ENCODE assay signal across 17 cellular contexts in the genomic region with DNA sequence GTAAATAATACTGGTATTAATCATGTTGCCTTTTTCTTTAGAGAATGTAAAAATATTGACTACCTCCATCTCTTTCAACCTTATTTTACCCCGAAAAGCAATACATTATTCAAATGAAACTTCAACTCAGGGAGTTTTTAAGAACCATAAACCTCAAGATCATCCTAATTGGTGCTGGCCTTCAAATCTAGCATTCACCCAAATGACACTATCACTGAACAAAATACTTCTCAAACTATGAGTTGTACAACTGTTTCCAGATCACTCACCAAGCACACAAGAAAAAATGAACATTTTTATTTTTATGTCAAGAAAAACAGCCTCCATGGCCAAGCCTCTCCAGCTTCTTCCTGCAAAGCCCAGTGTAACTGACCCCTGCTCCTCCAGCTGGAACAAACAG. TPM values are rescaled to one million over a fixed set of nuclear protein-coding genes. Genes with fewer than 3 reads are reported as not detected.
DNase-seq lines count a peak whose midpoint lies in the region; ATAC-seq lines count a peak whose summit lies in the region.
"Had no signal": no experiment of that assay in that cellular context is flagged by ENCODE, and none has a peak within 500 bp of the region (broad histone marks: within the 10 kb centered on the region; RNA-seq: fewer than 3 reads in every experiment).

No MANE protein-coding gene starts in this region.

- CTCF ChIA-PET in activated CD8-positive, alpha-beta memory T cell treated with anti-CD3 and anti-CD28 coated beads, Interleukin-2, amount 10 ng/mL, durations not matched to agents 7 days and 5 days (lab: Charles Lee), result interaction anchor here (0.6 to 2.4 kb wide), 7 partner anchors 13 to 425 kb away, joined by 3 to 6 read pairs (median 3); no protein-coding TSS in a partner anchor
- CTCF ChIA-PET in activated CD4-positive, alpha-beta memory T cell treated with anti-CD3 and anti-CD28 coated beads, Interleukin-2, amount 10 ng/mL, durations not matched to agents 7 days and 5 days (lab: Charles Lee), result interaction anchor here (0.9 to 1.5 kb wide), 3 partner anchors 21 to 132 kb away, joined by 3 to 6 read pairs (median 4); no protein-coding TSS in a partner anchor

- H3K27ac Mint-ChIP-seq in activated CD8-positive, alpha-beta memory T cell treated with anti-CD3 and anti-CD28 coated beads, Interleukin-2, amount 10 ng/mL, durations not matched to agents 7 days and 5 days, result peak overlapping the region; percentile 31
- peak overlapping the region; percentile 24 for H3K27ac Mint-ChIP-seq in activated CD4-positive, alpha-beta memory T cell treated with anti-CD3 and anti-CD28 coated beads, Interleukin-2, amount 10 ng/mL, durations not matched to agents 7 days and 5 days
- peak overlapping the region; percentile 36 to 65 (median 53) for H3K27ac Mint-ChIP-seq in immature natural killer cell
- H3K27ac Mint-ChIP-seq in stimulated activated naive B cell treated with anti-CD40 and anti-IgM and Interleukin-4, amounts not matched to agents 10 μg/mL and 1 μg/mL and 100 μg/mL, for 72 hours, result peak overlapping the region; percentile 14

- ATAC-seq in activated CD8-positive, alpha-beta memory T cell treated with anti-CD3 and anti-CD28 coated beads, Interleukin-2, amount 10 ng/mL, durations not matched to agents 7 days and 5 days, result no peak
- ATAC-seq in stimulated activated naive B cell treated with anti-CD40 and anti-IgM and Interleukin-4, amounts not matched to agents 10 μg/mL and 1 μg/mL and 100 μg/mL, for 72 hours (replicated peaks), result no peak

- DNase-seq in activated CD8-positive, alpha-beta memory T cell treated with anti-CD3 and anti-CD28 coated beads, Interleukin-2, amount 10 ng/mL, durations not matched to agents 7 days and 5 days, result no peak
- no peak for DNase-seq in activated CD8-positive, alpha-beta memory T cell treated with anti-CD3 and anti-CD28 coated beads for 24 hours
- DNase-seq in activated CD4-positive, alpha-beta memory T cell treated with anti-CD3 and anti-CD28 coated beads, Interleukin-2, amount 10 ng/mL, durations not matched to agents 7 days and 5 days, result no peak
- DNase-seq in immature natural killer cell (no peak), medulla oblongata (ENCODE audit: extremely low spot score) (no peak), dedifferentiated amniotic fluid mesenchymal stem cell (ENCODE audit: extremely low spot score) (no peak)
- DNase-seq in stimulated activated naive B cell treated with anti-CD40 and anti-IgM and Interleukin-4, amounts not matched to agents 10 μg/mL and 1 μg/mL and 100 μg/mL, for 72 hours, result no peak
- DNase-seq: CD8-positive, alpha-beta memory T cell; GM23248; Kasumi-1; MG63; NCI-H1417 treated with DMSO at 0.1 percent for 48 hours; NCI-H187; NCI-H748 treated with DMSO at 0.1 percent for 48 hours; PC-9; RPMI8226; SHP77 had no signal

- no peaks in the 10 kb centered on the region for H3K9me3 Mint-ChIP-seq in activated CD8-positive, alpha-beta memory T cell treated with anti-CD3 and anti-CD28 coated beads, Interleukin-2, amount 10 ng/mL, durations not matched to agents 7 days and 5 days (ENCODE audit: low read depth)
- H3K9me3 Mint-ChIP-seq in activated CD4-positive, alpha-beta memory T cell treated with anti-CD3 and anti-CD28 coated beads, Interleukin-2, amount 10 ng/mL, durations not matched to agents 7 days and 5 days, result no peaks in the 10 kb centered on the region
- no peaks in the 10 kb centered on the region for H3K9me3 Mint-ChIP-seq in immature natural killer cell
- peaks cover 5 to 13% of the 10 kb centered on the region in 2 donors for H3K9me3 Mint-ChIP-seq in stimulated activated naive B cell treated with anti-CD40 and anti-IgM and Interleukin-4, amounts not matched to agents 10 μg/mL and 1 μg/mL and 100 μg/mL, for 72 hours
- H3K9me3 Mint-ChIP-seq: CD8-positive, alpha-beta memory T cell had no signal

- peaks cover 55% of the 10 kb centered on the region for H3K4me1 Mint-ChIP-seq in activated CD8-positive, alpha-beta memory T cell treated with anti-CD3 and anti-CD28 coated beads, Interleukin-2, amount 10 ng/mL, durations not matched to agents 7 days and 5 days
- peaks cover 52% of the 10 kb centered on the region for H3K4me1 Mint-ChIP-seq in activated CD4-positive, alpha-beta memory T cell treated with anti-CD3 and anti-CD28 coated beads, Interleukin-2, amount 10 ng/mL, durations not matched to agents 7 days and 5 days
- peaks cover 49 to 74% of the 10 kb centered on the region in 2 donors for H3K4me1 Mint-ChIP-seq in immature natural killer cell
- peaks cover 33 to 57% of the 10 kb centered on the region in 2 donors for H3K4me1 Mint-ChIP-seq in stimulated activated naive B cell treated with anti-CD40 and anti-IgM and Interleukin-4, amounts not matched to agents 10 μg/mL and 1 μg/mL and 100 μg/mL, for 72 hours

- POLR2A ChIA-PET in activated CD4-positive, alpha-beta memory T cell treated with anti-CD3 and anti-CD28 coated beads, Interleukin-2, amount 10 ng/mL, durations not matched to agents 7 days and 5 days (lab: Charles Lee), result interaction anchor here (0.9 to 2.7 kb wide), 2 partner anchors 21 to 84 kb away, joined by 3 to 24 read pairs; partner anchors contain the start of gene NFIL3

- no peaks in the 10 kb centered on the region for H3K27me3 Mint-ChIP-seq in activated CD8-positive, alpha-beta memory T cell treated with anti-CD3 and anti-CD28 coated beads, Interleukin-2, amount 10 ng/mL, durations not matched to agents 7 days and 5 days
- no peaks in the 10 kb centered on the region for H3K27me3 Mint-ChIP-seq in activated CD4-positive, alpha-beta memory T cell treated with anti-CD3 and anti-CD28 coated beads, Interleukin-2, amount 10 ng/mL, durations not matched to agents 7 days and 5 days
- H3K27me3 Mint-ChIP-seq in immature natural killer cell (ENCODE audit: low read depth in 3 of 3), result no peaks in the 10 kb centered on the region
- no peaks in the 10 kb centered on the region for H3K27me3 Mint-ChIP-seq in stimulated activated naive B cell treated with anti-CD40 and anti-IgM and Interleukin-4, amounts not matched to agents 10 μg/mL and 1 μg/mL and 100 μg/mL, for 72 hours

- H3K4me3 Mint-ChIP-seq in activated CD8-positive, alpha-beta memory T cell treated with anti-CD3 and anti-CD28 coated beads, Interleukin-2, amount 10 ng/mL, durations not matched to agents 7 days and 5 days, result no peak overlapping the region
- H3K4me3 Mint-ChIP-seq in activated CD4-positive, alpha-beta memory T cell treated with anti-CD3 and anti-CD28 coated beads, Interleukin-2, amount 10 ng/mL, durations not matched to agents 7 days and 5 days, result no peak overlapping the region
- no peak overlapping the region for H3K4me3 Mint-ChIP-seq in immature natural killer cell
- H3K4me3 Mint-ChIP-seq in stimulated activated naive B cell treated with anti-CD40 and anti-IgM and Interleukin-4, amounts not matched to agents 10 μg/mL and 1 μg/mL and 100 μg/mL, for 72 hours, result peak overlapping the region; percentile 52 to 70
- H3K4me3 Mint-ChIP-seq: CD8-positive, alpha-beta memory T cell had no signal

- peaks cover 78% of the 10 kb centered on the region for H3K36me3 Mint-ChIP-seq in activated CD8-positive, alpha-beta memory T cell treated with anti-CD3 and anti-CD28 coated beads, Interleukin-2, amount 10 ng/mL, durations not matched to agents 7 days and 5 days
- peaks cover 77% of the 10 kb centered on the region for H3K36me3 Mint-ChIP-seq in activated CD4-positive, alpha-beta memory T cell treated with anti-CD3 and anti-CD28 coated beads, Interleukin-2, amount 10 ng/mL, durations not matched to agents 7 days and 5 days (ENCODE audit: low read depth)
- peaks cover 24 to 44% (median 35%) of the 10 kb centered on the region in 3 donors for H3K36me3 Mint-ChIP-seq in immature natural killer cell
- peaks cover 72 to 89% of the 10 kb centered on the region in 2 donors for H3K36me3 Mint-ChIP-seq in stimulated activated naive B cell treated with anti-CD40 and anti-IgM and Interleukin-4, amounts not matched to agents 10 μg/mL and 1 μg/mL and 100 μg/mL, for 72 hours

RNA-seq across cellular contexts. Expression of gene AUH, which starts 21.3 kb away (rescaled TPM):
- 10 to 100 TPM; 33.5 to 36.1 TPM for total RNA-seq in activated CD8-positive, alpha-beta memory T cell treated with anti-CD3 and anti-CD28 coated beads, Interleukin-2, amount 10 ng/mL, durations not matched to agents 7 days and 5 days
- 10 to 100 TPM; 34.8 to 39.3 TPM for total RNA-seq in activated CD4-positive, alpha-beta memory T cell treated with anti-CD3 and anti-CD28 coated beads, Interleukin-2, amount 10 ng/mL, durations not matched to agents 7 days and 5 days
- polyA plus RNA-seq in immature natural killer cell, result 10 to 100 TPM; 16.9 to 23.2 (median 18.2) TPM

Comparison
In these comparisons a context has a peak if more than half of its experiments do, and no peak if none do; other contexts are left out.
1. H3K4me3 Mint-ChIP-seq: peak in stimulated activated naive B cell treated with anti-CD40 and anti-IgM and Interleukin-4, amounts not matched to agents 10 μg/mL and 1 μg/mL and 100 μg/mL, for 72 hours (2 of 2); none in activated CD8-positive, alpha-beta memory T cell treated with anti-CD3 and anti-CD28 coated beads, Interleukin-2, amount 10 ng/mL, durations not matched to agents 7 days and 5 days (single experiment), activated CD4-positive, alpha-beta memory T cell treated with anti-CD3 and anti-CD28 coated beads, Interleukin-2, amount 10 ng/mL, durations not matched to agents 7 days and 5 days (single experiment) and immature natural killer cell (0 of 5).
2. Peak in every context shown above with its lines, with median percentiles within 50 percentile points of each other: H3K27ac Mint-ChIP-seq.